In the genomic region with DNA sequence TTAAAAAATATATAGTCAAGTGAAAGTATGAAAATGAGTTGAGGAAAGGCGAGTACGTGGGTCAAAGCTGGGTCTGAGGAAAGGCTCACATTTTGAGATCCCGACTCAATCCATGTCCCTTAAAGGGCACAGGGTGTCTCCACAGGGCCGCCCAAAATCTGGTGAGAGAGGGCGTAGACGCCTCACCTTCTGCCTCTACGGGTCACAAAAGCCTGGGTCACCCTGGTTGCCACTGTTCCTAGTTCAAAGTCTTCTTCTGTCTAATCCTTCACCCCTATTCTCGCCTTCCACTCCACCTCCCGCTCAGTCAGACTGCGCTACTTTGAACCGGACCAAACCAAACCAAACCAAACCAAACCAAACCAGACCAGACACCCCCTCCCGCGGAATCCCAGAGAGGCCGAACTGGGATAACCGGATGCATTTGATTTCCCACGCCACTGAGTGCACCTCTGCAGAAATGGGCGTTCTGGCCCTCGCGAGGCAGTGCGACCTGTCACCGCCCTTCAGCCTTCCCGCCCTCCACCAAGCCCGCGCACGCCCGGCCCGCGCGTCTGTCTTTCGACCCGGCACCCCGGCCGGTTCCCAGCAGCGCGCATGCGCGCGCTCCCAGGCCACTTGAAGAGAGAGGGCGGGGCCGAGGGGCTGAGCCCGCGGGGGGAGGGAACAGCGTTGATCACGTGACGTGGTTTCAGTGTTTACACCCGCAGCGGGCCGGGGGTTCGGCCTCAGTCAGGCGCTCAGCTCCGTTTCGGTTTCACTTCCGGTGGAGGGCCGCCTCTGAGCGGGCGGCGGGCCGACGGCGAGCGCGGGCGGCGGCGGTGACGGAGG, we compare ENCODE assay signal across 8 cellular contexts. TPM values are rescaled to one million over a fixed set of nuclear protein-coding genes. Genes with fewer than 3 reads are reported as not detected.
DNase-seq lines count a peak whose midpoint lies in the region; ATAC-seq and TF ChIP-seq lines count a peak whose summit lies in the region.

A gene (plus strand): TSS at position 728 of the 831 bp plus-strand sequence. CDS start 261 bp downstream, outside the sequence.

- no peaks in the 10 kb centered on the region for H3K9me3 ChIP-seq in gastroesophageal sphincter

- H3K4me3 ChIP-seq in HFF-Myc (replicated peaks; ENCODE audit: low read depth, low read length) (peak within 1 kb of the TSS; percentile 66), gastroesophageal sphincter (peak within 1 kb of the TSS; percentile 67 to 71)

- peak within 1 kb of the TSS; percentile 94 for H3K27ac Mint-ChIP-seq in activated naive CD4-positive, alpha-beta T cell treated with anti-CD3 and anti-CD28 coated beads for 36 hours

- H3K27ac ChIP-seq in gastroesophageal sphincter: peak within 1 kb of the TSS; percentile 85 to 92 (median 88)
- peak within 1 kb of the TSS; percentile 51 for H3K27ac ChIP-seq in substantia nigra (ENCODE audit: low read depth, low read length, poor library complexity, severe bottlenecking)

- TF ChIP-seq CTCF in HFF-Myc (IDR thresholded peaks at IDR 0.05; ENCODE audit: low read depth, low read length, missing control alignments) (no peak), gastroesophageal sphincter (IDR thresholded peaks at IDR 0.05) (no peak)

- H3K9me3 Mint-ChIP-seq in activated naive CD4-positive, alpha-beta T cell treated with anti-CD3 and anti-CD28 coated beads for 36 hours: no peaks in the 10 kb centered on the region

- CTCF ChIA-PET in activated naive CD4-positive, alpha-beta T cell treated with anti-CD3 and anti-CD28 coated beads for 36 hours (lab: Charles Lee): no interaction called here

- peak; percentile 95 for ATAC-seq in gastroesophageal sphincter

- no peaks in the 10 kb centered on the region for H3K27me3 ChIP-seq in gastroesophageal sphincter

- WGBS in gastroesophageal sphincter (ENCODE audit: low coverage in 1 of 2), 2 donors: no CpG with 5 or more reads among the region's 66 CpGs

- H3K4me1 ChIP-seq in gastroesophageal sphincter: peaks cover 0 to 35% (median 0%) of the 10 kb centered on the region in 3 donors

- no peaks in the 10 kb centered on the region for H3K36me3 Mint-ChIP-seq in activated naive CD4-positive, alpha-beta T cell treated with anti-CD3 and anti-CD28 coated beads for 36 hours (ENCODE audit: low read depth)

- intact Hi-C loops in activated naive CD4-positive, alpha-beta T cell treated with anti-CD3 and anti-CD28 coated beads for 36 hours (cut with micrococcal nuclease): loop anchor here (1.0 to 10.0 kb wide), 6 partner anchors 174 to 1629 kb away; no protein-coding TSS in a partner anchor

- H3K27me3 Mint-ChIP-seq in activated naive CD4-positive, alpha-beta T cell treated with anti-CD3 and anti-CD28 coated beads for 36 hours (ENCODE audit: low read depth): no peaks in the 10 kb centered on the region

- no peaks in the 10 kb centered on the region for H3K36me3 ChIP-seq in gastroesophageal sphincter

- no peak for TF ChIP-seq EP300 in gastroesophageal sphincter (IDR thresholded peaks at IDR 0.05)

- peak within 1 kb of the TSS; percentile 93 for H3K4me3 Mint-ChIP-seq in activated naive CD4-positive, alpha-beta T cell treated with anti-CD3 and anti-CD28 coated beads for 36 hours

- peak; percentile 79 for DNase-seq in GM04504 (ENCODE audit: low read depth)
- peak; percentile 52 for DNase-seq in HFF-Myc (ENCODE audit: extremely low read depth, low read depth)
- DNase-seq in MV-4-11 (lab: John Stamatoyannopoulos, UW): peak; percentile 88
- peak; percentile 88 for DNase-seq in SK-N-DZ (ENCODE audit: low spot score)
- DNase-seq in activated naive CD4-positive, alpha-beta T cell treated with anti-CD3 and anti-CD28 coated beads for 36 hours: peak; percentile 94
- DNase-seq in non-pigmented ciliary epithelial cell (ENCODE audit: low read depth): peak; percentile 36
- peak; percentile 16 to 91 (median 79) for DNase-seq in substantia nigra (lab: John Stamatoyannopoulos, UW)

- peaks cover 24% of the 10 kb centered on the region for H3K4me1 Mint-ChIP-seq in activated naive CD4-positive, alpha-beta T cell treated with anti-CD3 and anti-CD28 coated beads for 36 hours (ENCODE audit: low read depth)

- peak in 1 of 2 donors; percentile 40 for TF ChIP-seq POLR2A in gastroesophageal sphincter (IDR thresholded peaks at IDR 0.05)

RNA-seq across cellular contexts. Expression of the gene that starts here (rescaled TPM):
- polyA plus RNA-seq in SK-N-DZ (2014; cell fraction: cytosol; rRNA removed): 23.9 and 25.0 TPM in 2 replicates
- 63.2 and 63.3 TPM in 2 replicates for polyA plus RNA-seq in SK-N-DZ (2014; cell fraction: nucleus; rRNA removed)
- total RNA-seq in activated naive CD4-positive, alpha-beta T cell treated with anti-CD3 and anti-CD28 coated beads for 36 hours: 10 to 100 TPM; 24.5 to 25.7 TPM
- total RNA-seq in gastroesophageal sphincter: 10 to 100 TPM; 23.2 to 36.6 (median 31.5) TPM

Comparison
In these comparisons a context has a peak if more than half of its experiments do, and no peak if none do; other contexts are left out.
1. Peak in every context shown above with its lines: DNase-seq, ATAC-seq, H3K4me3 ChIP-seq and H3K27ac ChIP-seq.
2. DNase-seq: peak in every context shown above with its lines; median percentile 94 in activated naive CD4-positive, alpha-beta T cell treated with anti-CD3 and anti-CD28 coated beads for 36 hours; 88 in MV-4-11; 88 in SK-N-DZ; 79 in GM04504; 79 in substantia nigra; 52 in HFF-Myc; 36 in non-pigmented ciliary epithelial cell.